ENCODE assay signal across 8 cellular contexts in the genomic region with DNA sequence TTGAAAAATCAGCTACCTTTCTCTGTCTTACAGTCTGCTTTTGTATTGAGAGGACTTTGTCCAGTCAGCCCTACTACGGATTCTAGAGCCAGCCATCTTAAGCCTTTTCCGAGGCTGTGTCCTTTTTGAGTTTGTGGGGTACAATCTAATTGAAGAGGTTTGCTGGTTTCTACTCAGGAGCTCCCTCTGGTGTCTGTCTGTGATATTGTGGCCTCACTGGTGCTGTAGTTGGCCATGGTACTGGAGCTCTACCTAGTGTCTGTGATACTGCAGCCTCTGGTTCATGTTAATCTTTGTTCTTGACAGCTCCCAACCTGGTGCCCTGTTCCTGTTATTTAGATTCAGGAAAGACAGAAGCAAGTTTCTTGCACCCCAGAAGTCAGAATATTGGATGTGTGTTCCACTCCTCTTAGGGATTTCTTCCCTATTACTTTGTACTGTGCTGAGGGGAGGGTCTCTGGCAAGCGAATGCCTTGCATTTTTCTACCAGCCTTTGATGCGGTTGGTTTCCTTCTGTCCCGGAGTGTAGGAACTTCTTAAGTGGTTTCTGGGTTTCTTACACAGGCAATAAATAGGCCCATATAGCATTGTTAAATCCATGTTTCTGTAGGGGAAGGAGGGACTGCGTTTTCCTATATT.
DNase-seq lines count a peak whose midpoint lies in the region; ATAC-seq and TF ChIP-seq lines count a peak whose summit lies in the region.

No MANE protein-coding gene starts in this region.

- peak; percentile 46 to 69 (median 60) for TF ChIP-seq CTCF in heart left ventricle (IDR thresholded peaks at IDR 0.05)

- DNase-seq in DMS153 treated with DMSO at 0.1 percent for 48 hours (lab: John Stamatoyannopoulos, UW; ENCODE audit: unreplicated experiment) (peak; percentile 22), SIG-M5 treated with dmso at 0.1 percent for 504 hours (lab: John Stamatoyannopoulos, UW; ENCODE audit: unreplicated experiment) (peak; percentile 84), heart left ventricle (peak in 3 of 5 donors; percentile 20 to 42 (median 28))
- DNase-seq in activated gamma-delta T cell treated with anti-CD3 and anti-CD28 coated beads, Interleukin-2, amount 50 U/mL, for 16 hours (ENCODE audit: low read depth), result peak; percentile 35
- DNase-seq in stimulated activated CD4-positive, alpha-beta T cell treated with anti-CD3 and anti-CD28 coated beads, Interleukin-12 subunit alpha, Interleukin-12 subunit beta, amount 100 ng/mL, for 24 hours (ENCODE audit: low read depth in 2 of 2), result peak; percentile 25 to 59

- ATAC-seq in GM19455 (IDR thresholded peaks at IDR 0.05; ENCODE audit: unreplicated experiment), result peak; percentile 80
- ATAC-seq in HG03565 (IDR thresholded peaks at IDR 0.05; ENCODE audit: unreplicated experiment), result peak; percentile 78
- ATAC-seq in heart left ventricle, result peak; percentile 49 to 90 (median 80)
- no peak for ATAC-seq in GM21528 (IDR thresholded peaks at IDR 0.05; ENCODE audit: low FRiP score, unreplicated experiment)

- intact Hi-C loops in heart left ventricle (cut with DNase I), result no loop called here

- H3K27ac ChIP-seq in heart left ventricle, result no peak overlapping the region

- 81 to 92% (median 86%) methylated on average over 6 of the region's 6 CpGs for WGBS in heart left ventricle, 4 donors

- H3K4me1 ChIP-seq in heart left ventricle, result peaks cover 0 to 3% (median 0%) of the 10 kb centered on the region in 12 donors

- no peaks in the 10 kb centered on the region for H3K27me3 ChIP-seq in heart left ventricle

- H3K36me3 ChIP-seq in heart left ventricle, result peaks cover 0 to 79% (median 38%) of the 10 kb centered on the region in 9 donors

- H3K4me3 ChIP-seq in heart left ventricle, result no peak overlapping the region

- TF ChIP-seq POLR2A in heart left ventricle (IDR thresholded peaks at IDR 0.05), result no peak

- peaks cover 0 to 27% (median 17%) of the 10 kb centered on the region in 12 donors for H3K9me3 ChIP-seq in heart left ventricle

Comparison
In these comparisons a context has a peak if more than half of its experiments do, and no peak if none do; other contexts are left out.
1. DNase-seq: peak in every context shown above with its lines; median percentile 84 in SIG-M5 treated with dmso at 0.1 percent for 504 hours; 42 in stimulated activated CD4-positive, alpha-beta T cell treated with anti-CD3 and anti-CD28 coated beads, Interleukin-12 subunit alpha, Interleukin-12 subunit beta, amount 100 ng/mL, for 24 hours; 35 in activated gamma-delta T cell treated with anti-CD3 and anti-CD28 coated beads, Interleukin-2, amount 50 U/mL, for 16 hours; 28 in heart left ventricle; 22 in DMS153 treated with DMSO at 0.1 percent for 48 hours.